ENCODE assay signal across 8 cellular contexts in the genomic region with DNA sequence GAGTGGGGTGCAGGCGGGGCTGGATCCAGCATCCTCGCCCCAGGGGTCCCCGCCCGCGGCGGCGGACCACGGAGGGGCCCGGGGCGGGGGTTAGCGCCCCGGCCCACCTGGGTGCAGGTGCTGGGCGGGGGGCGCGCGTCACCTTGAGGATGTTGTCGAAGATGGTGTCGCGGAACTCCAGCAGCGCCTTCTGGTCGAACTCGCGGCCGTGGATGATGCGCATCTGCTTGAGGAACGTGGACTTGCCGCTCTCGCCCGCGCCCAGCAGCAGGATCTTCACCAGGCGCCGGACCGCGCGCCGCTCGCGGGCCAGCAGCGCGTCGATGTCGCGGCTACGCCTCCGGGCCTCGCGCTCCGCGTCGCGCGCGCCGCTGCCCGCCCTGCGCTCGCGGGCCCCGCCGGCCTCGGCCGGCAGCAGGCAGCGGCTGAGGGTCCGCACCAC. TPM values are rescaled to one million over a fixed set of nuclear protein-coding genes. Genes with fewer than 3 reads are reported as not detected.
DNase-seq lines count a peak whose midpoint lies in the region; ATAC-seq lines count a peak whose summit lies in the region.

No MANE protein-coding gene starts in this region.

- H3K4me1 Mint-ChIP-seq in T-helper 17 cell = peaks cover 15% of the 10 kb centered on the region

- H3K9me3 ChIP-seq in ES-I3 (ENCODE audit: control insufficient read depth, insufficient read depth, low read length) (no peaks in the 10 kb centered on the region), T-helper 17 cell (ENCODE audit: control insufficient read depth, low read length, poor library complexity, severe bottlenecking) (no peaks in the 10 kb centered on the region), ectodermal cell (ENCODE audit: control insufficient read depth, low read length) (no peaks in the 10 kb centered on the region), mesodermal cell (ENCODE audit: control insufficient read depth, low read length) (no peaks in the 10 kb centered on the region), thymus (ENCODE audit: control insufficient read depth) (no peaks in the 10 kb centered on the region)

- H3K27ac Mint-ChIP-seq in T-helper 17 cell = no peak overlapping the region

- H3K4me3 ChIP-seq in ectodermal cell (ENCODE audit: insufficient read depth, low read depth, low read length) (peak overlapping the region; percentile 81), mesodermal cell (ENCODE audit: extremely low read depth, insufficient read depth, low read length, poor library complexity, severe bottlenecking) (peak overlapping the region; percentile 78), thymus (ENCODE audit: low read length) (peak overlapping the region; percentile 74)

- no peaks in the 10 kb centered on the region for H3K27me3 Mint-ChIP-seq in T-helper 17 cell

- 1% methylated on average over 64 of the region's 64 CpGs for WGBS in ectodermal cell, 2 experiments
- 1% methylated on average over 25 to 49 of the region's 64 CpGs for WGBS in mesodermal cell (ENCODE audit: insufficient coverage in 2 of 2), 2 experiments
- under 1% methylated on average over 64 of the region's 64 CpGs for WGBS in thymus

- H3K4me3 Mint-ChIP-seq in T-helper 17 cell = peak overlapping the region; percentile 86

- ATAC-seq in HG03025 (IDR thresholded peaks at IDR 0.05; ENCODE audit: low FRiP score, unreplicated experiment) (peak; percentile 5), T-helper 17 cell (peak; percentile 10), HG03469 (IDR thresholded peaks at IDR 0.05; ENCODE audit: unreplicated experiment) (no peak)

- H3K36me3 Mint-ChIP-seq in T-helper 17 cell (ENCODE audit: low read depth) = no peaks in the 10 kb centered on the region

- H3K27ac ChIP-seq in ectodermal cell (ENCODE audit: insufficient read depth, low read depth, low read length, poor library complexity, severe bottlenecking) = no peak overlapping the region
- H3K27ac ChIP-seq in mesodermal cell (ENCODE audit: low read depth, low read length, severe bottlenecking) = no peak overlapping the region
- H3K27ac ChIP-seq in thymus (ENCODE audit: low read depth) = peak overlapping the region; percentile 11

- H3K9ac ChIP-seq in ES-I3 (ENCODE audit: low read depth, low read length) = peak overlapping the region; percentile 72

- H3K27me3 ChIP-seq in ectodermal cell (ENCODE audit: control insufficient read depth, insufficient read depth, low read length, poor library complexity, severe bottlenecking) (no peaks in the 10 kb centered on the region), thymus (ENCODE audit: control insufficient read depth, insufficient read depth) (no peaks in the 10 kb centered on the region)

- H3K36me3 ChIP-seq in ES-I3 (ENCODE audit: insufficient read depth, low read length) = peaks cover 11% of the 10 kb centered on the region
- H3K36me3 ChIP-seq in ectodermal cell (ENCODE audit: control insufficient read depth, insufficient read depth, low read length) = no peaks in the 10 kb centered on the region
- peaks cover 37% of the 10 kb centered on the region for H3K36me3 ChIP-seq in mesodermal cell (ENCODE audit: control insufficient read depth, insufficient read depth, low read length)
- no peaks in the 10 kb centered on the region for H3K36me3 ChIP-seq in thymus (ENCODE audit: control insufficient read depth, insufficient read depth)

- DNase-seq in T-helper 17 cell (peak in 1 of 3 donors; percentile 16), NCI-H1694 (lab: John Stamatoyannopoulos, UW) (no peak)

- H3K4me1 ChIP-seq in ES-I3 (ENCODE audit: insufficient read depth, low read length) (peaks cover 10% of the 10 kb centered on the region; the same call in 1 of the 2 replicates), ectodermal cell (ENCODE audit: control insufficient read depth, insufficient read depth, low read length) (peaks cover 3% of the 10 kb centered on the region), mesodermal cell (ENCODE audit: control insufficient read depth, insufficient read depth, low read length, poor library complexity, severe bottlenecking) (peaks cover 3% of the 10 kb centered on the region), thymus (ENCODE audit: control insufficient read depth, insufficient read depth, low read length) (peaks cover 7% of the 10 kb centered on the region)

RNA-seq across cellular contexts. Expression of a gene that starts 0.4 kb away (rescaled TPM):
- total RNA-seq in T-helper 17 cell = 10 to 100 TPM; 13.5 to 19.2 TPM
- 57.4 TPM for polyA plus RNA-seq in ectodermal cell (2013, experiment 1 of 4)
- 60.7 TPM for polyA plus RNA-seq in ectodermal cell (2013, experiment 2 of 4)
- polyA plus RNA-seq in ectodermal cell (2013, experiment 3 of 4) = 35.9 TPM
- 42.9 TPM for polyA plus RNA-seq in ectodermal cell (2013, experiment 4 of 4)
- 47.3 TPM for polyA plus RNA-seq in mesodermal cell (2013, experiment 1 of 2)
- 41.6 TPM for polyA plus RNA-seq in mesodermal cell (2013, experiment 2 of 2)
- 11.9 TPM for polyA plus RNA-seq in thymus
